Comparison of ENCODE assay signal across 27 cellular contexts in the genomic region with DNA sequence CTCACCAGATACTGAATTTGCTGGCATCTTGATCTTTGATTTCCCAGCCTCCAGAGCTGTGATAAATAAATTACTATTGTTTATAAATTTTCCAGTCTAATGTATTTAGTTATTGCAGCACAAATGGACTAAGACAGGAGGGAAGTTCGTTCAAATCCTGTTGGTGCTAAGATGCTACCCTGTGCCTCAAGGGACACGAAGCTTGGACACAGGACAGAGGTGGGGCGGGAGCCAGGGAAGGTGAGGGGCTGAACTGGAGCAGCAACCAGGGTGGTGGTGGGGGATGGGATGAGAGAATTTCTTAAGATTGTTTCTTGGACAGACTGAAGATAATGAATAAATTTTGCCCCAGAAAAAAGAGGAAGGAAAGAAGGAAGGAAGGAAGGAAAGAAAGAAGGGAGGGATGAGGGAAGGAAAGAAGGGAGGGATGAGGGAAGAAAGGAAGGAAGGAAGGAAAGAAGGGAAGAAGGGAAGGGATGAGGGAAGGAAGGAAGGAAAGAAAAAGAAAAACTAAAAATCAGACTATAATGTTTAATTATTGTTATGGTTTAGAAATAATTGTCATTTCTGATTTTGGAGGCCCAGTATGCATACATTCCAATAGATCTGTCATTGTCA.
"Had no signal": no experiment of that assay in that cellular context is flagged by ENCODE, and none has a peak within 500 bp of the region (broad histone marks: within the 10 kb centered on the region; RNA-seq: fewer than 3 reads in every experiment).

No MANE protein-coding gene starts in this region.

- H3K36me3 ChIP-seq: breast epithelium had no signal

- H3K27me3 ChIP-seq: breast epithelium had no signal

- FAIRE-seq: TTC549 had no signal

- H3K4me3 ChIP-seq: breast epithelium, SK-N-MC had no signal

- H3K27ac Mint-ChIP-seq: activated CD4-positive, alpha-beta memory T cell treated with anti-CD3 and anti-CD28 coated beads, Interleukin-2, amount 10 ng/mL, durations not matched to agents 7 days and 5 days; activated CD4-positive, alpha-beta T cell treated with anti-CD3 and anti-CD28 coated beads for 36 hours; activated naive CD4-positive, alpha-beta T cell treated with anti-CD3 and anti-CD28 coated beads, Interleukin-2, amount 50 U/mL, for 24 hours; activated T-helper 1 cell treated with anti-CD3 and anti-CD28 coated beads, Interleukin-12 subunit alpha, Interleukin-12 subunit beta, Interleukin-2, Interleukin-4 antibody, amounts not matched to agents 30 ng/mL and 10 ng/mL and 1 ng/mL, durations not matched to agents 14 hours and 24 hours and 36 hours; T-cell had no signal

- H3K27ac ChIP-seq: SK-N-MC had no signal

- H3K4me1 ChIP-seq: breast epithelium had no signal

- H3K4me1 Mint-ChIP-seq: activated CD4-positive, alpha-beta memory T cell treated with anti-CD3 and anti-CD28 coated beads, Interleukin-2, amount 10 ng/mL, durations not matched to agents 7 days and 5 days; activated CD4-positive, alpha-beta T cell treated with anti-CD3 and anti-CD28 coated beads for 36 hours; activated naive CD4-positive, alpha-beta T cell treated with anti-CD3 and anti-CD28 coated beads, Interleukin-2, amount 50 U/mL, for 24 hours; T-cell had no signal

- H3K9me3 ChIP-seq: breast epithelium had no signal

- H3K36me3 Mint-ChIP-seq: activated naive CD4-positive, alpha-beta T cell treated with anti-CD3 and anti-CD28 coated beads, Interleukin-2, amount 50 U/mL, for 24 hours had no signal

- ATAC-seq: activated CD4-positive, alpha-beta T cell treated with anti-CD3 and anti-CD28 coated beads for 36 hours; T-cell had no signal

- H3K4me3 Mint-ChIP-seq: activated CD4-positive, alpha-beta memory T cell treated with anti-CD3 and anti-CD28 coated beads, Interleukin-2, amount 10 ng/mL, durations not matched to agents 7 days and 5 days; activated CD4-positive, alpha-beta T cell treated with anti-CD3 and anti-CD28 coated beads for 36 hours; activated naive CD4-positive, alpha-beta T cell treated with anti-CD3 and anti-CD28 coated beads, Interleukin-2, amount 50 U/mL, for 24 hours; activated T-helper 1 cell treated with anti-CD3 and anti-CD28 coated beads, Interleukin-12 subunit alpha, Interleukin-12 subunit beta, Interleukin-2, Interleukin-4 antibody, amounts not matched to agents 30 ng/mL and 10 ng/mL and 1 ng/mL, durations not matched to agents 14 hours and 24 hours and 36 hours; T-cell had no signal

- DNase-seq: activated CD4-positive, alpha-beta memory T cell treated with anti-CD3 and anti-CD28 coated beads, Interleukin-2, amount 10 ng/mL, durations not matched to agents 7 days and 5 days; activated CD4-positive, alpha-beta T cell treated with anti-CD3 and anti-CD28 coated beads for 36 hours; activated CD4-positive, alpha-beta T cell treated with anti-CD3 and anti-CD28 coated beads, Interleukin-2, amount 50 U/mL, for 1 hour; activated CD4-positive, CD25-positive, alpha-beta regulatory T cell; activated CD8-positive, alpha-beta memory T cell treated with anti-CD3 and anti-CD28 coated beads, Interleukin-2, amount 50 U/mL, for 48 hours; activated effector memory CD4-positive, alpha-beta T cell treated with Interleukin-2 at 50 U/mL for 16 hours; activated naive CD4-positive, alpha-beta T cell; activated T-cell treated with anti-CD3 and anti-CD28 coated beads, Interleukin-2, amount 50 U/mL, for 1 hour; aorta; caudate nucleus; KG1; NCI-H1092; NCI-H1417 treated with DMSO at 0.1 percent for 48 hours; NCI-H1694 treated with DMSO at 0.1 percent for 48 hours; NCI-H2029 treated with DMSO at 0.1 percent for 48 hours; NCI-H345; NCI-H510A; NCI-H526 treated with DMSO at 0.1 percent for 48 hours; NCI-H82; T-cell; T-helper 2 cell; T1000 had no signal
